ENCODE assay signal across 15 cellular contexts in the genomic region with DNA sequence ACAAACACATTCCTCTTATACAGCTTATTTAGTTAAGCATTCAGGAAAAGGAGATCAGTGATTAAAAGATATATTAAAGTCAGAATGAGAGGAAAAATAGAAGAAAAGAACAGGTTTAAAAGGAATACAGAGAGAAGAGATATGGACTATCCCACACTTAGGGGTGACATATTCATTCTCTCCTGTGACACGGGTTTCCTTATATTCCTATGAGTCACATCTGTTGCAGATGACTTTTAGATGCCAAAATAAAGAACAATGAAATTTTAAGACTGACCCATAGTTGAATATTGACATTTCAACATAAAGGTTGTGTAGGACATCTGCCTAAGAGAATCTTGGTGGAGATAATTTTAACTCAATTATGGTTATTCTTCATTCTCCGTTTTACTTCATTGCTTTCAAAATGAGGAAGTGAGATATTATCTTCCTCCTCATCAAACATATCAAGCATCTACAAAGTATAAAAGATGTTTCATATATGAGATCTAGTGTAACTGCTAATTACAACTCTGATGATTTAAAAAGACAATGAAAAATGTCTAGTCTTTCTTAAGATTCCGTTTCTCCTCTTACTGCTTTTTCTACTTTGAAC.
DNase-seq lines count a peak whose midpoint lies in the region; ATAC-seq and TF ChIP-seq lines count a peak whose summit lies in the region.
"Had no signal": no experiment of that assay in that cellular context is flagged by ENCODE, and none has a peak within 500 bp of the region (broad histone marks: within the 10 kb centered on the region; RNA-seq: fewer than 3 reads in every experiment).

No MANE protein-coding gene starts in this region.

- peak overlapping the region; percentile 25; the same call in 1 of the 2 replicates for H2AFZ ChIP-seq in GM23248

- DNase-seq in activated CD8-positive, alpha-beta T cell treated with anti-CD3 and anti-CD28 coated beads for 36 hours, result no peak
- DNase-seq in activated CD8-positive, alpha-beta T cell treated with anti-CD3 and anti-CD28 coated beads, Interleukin-2, amount 10 ng/mL, durations not matched to agents 7 days and 5 days, result no peak
- DNase-seq in GM23248, result no peak
- peak; percentile 4 for DNase-seq in NB4 (ENCODE audit: low read depth)
- no peak for DNase-seq in memory B cell (ENCODE audit: low spot score in 2 of 2)
- DNase-seq in ACHN, result no peak
- DNase-seq in superior temporal gyrus (ENCODE audit: extremely low spot score), result no peak
- no peak for DNase-seq in LoVo (ENCODE audit: low spot score)
- DNase-seq: activated CD4-positive, alpha-beta T cell treated with anti-CD3 and anti-CD28 coated beads, Interleukin-2, amount 10 ng/mL, durations not matched to agents 7 days and 5 days; activated naive CD4-positive, alpha-beta T cell treated with Interleukin-2 at 50 U/mL for 16 hours; EL; ovary; stimulated activated CD8-positive, alpha-beta memory T cell treated with anti-CD3 and anti-CD28 coated beads, Interleukin-4, amount 100 ng/mL, for 48 hours; T-cell had no signal

- no peak overlapping the region for H3K4me3 ChIP-seq in GM23248
- H3K4me3 ChIP-seq in NB4 (ENCODE audit: low read depth, low read length), result no peak overlapping the region
- H3K4me3 ChIP-seq: esophagus muscularis mucosa, ovary had no signal

- H3K9me2 ChIP-seq in GM23248 (ENCODE audit: insufficient read depth), result no peaks in the 10 kb centered on the region

- no peak overlapping the region for H3K4me3 Mint-ChIP-seq in activated CD8-positive, alpha-beta T cell treated with anti-CD3 and anti-CD28 coated beads for 36 hours
- no peak overlapping the region for H3K4me3 Mint-ChIP-seq in activated CD8-positive, alpha-beta T cell treated with anti-CD3 and anti-CD28 coated beads, Interleukin-2, amount 10 ng/mL, durations not matched to agents 7 days and 5 days
- no peak overlapping the region for H3K4me3 Mint-ChIP-seq in memory B cell
- H3K4me3 Mint-ChIP-seq: activated CD4-positive, alpha-beta T cell treated with anti-CD3 and anti-CD28 coated beads, Interleukin-2, amount 10 ng/mL, durations not matched to agents 7 days and 5 days; T-cell had no signal

- H3K27me3 Mint-ChIP-seq in activated CD8-positive, alpha-beta T cell treated with anti-CD3 and anti-CD28 coated beads for 36 hours, result no peaks in the 10 kb centered on the region
- H3K27me3 Mint-ChIP-seq in activated CD8-positive, alpha-beta T cell treated with anti-CD3 and anti-CD28 coated beads, Interleukin-2, amount 10 ng/mL, durations not matched to agents 7 days and 5 days (ENCODE audit: low read depth), result no peaks in the 10 kb centered on the region
- H3K27me3 Mint-ChIP-seq in memory B cell, result no peaks in the 10 kb centered on the region
- H3K27me3 Mint-ChIP-seq: activated CD4-positive, alpha-beta T cell treated with anti-CD3 and anti-CD28 coated beads, Interleukin-2, amount 10 ng/mL, durations not matched to agents 7 days and 5 days; T-cell had no signal

- ATAC-seq in activated CD8-positive, alpha-beta T cell treated with anti-CD3 and anti-CD28 coated beads for 36 hours, result peak; percentile 49
- no peak for ATAC-seq in activated CD8-positive, alpha-beta T cell treated with anti-CD3 and anti-CD28 coated beads, Interleukin-2, amount 10 ng/mL, durations not matched to agents 7 days and 5 days
- ATAC-seq in memory B cell (ENCODE audit: low read depth), result peak; percentile 61
- ATAC-seq: T-cell had no signal

- H3K36me3 Mint-ChIP-seq in activated CD8-positive, alpha-beta T cell treated with anti-CD3 and anti-CD28 coated beads for 36 hours (ENCODE audit: low read depth), result no peaks in the 10 kb centered on the region
- H3K36me3 Mint-ChIP-seq in activated CD8-positive, alpha-beta T cell treated with anti-CD3 and anti-CD28 coated beads, Interleukin-2, amount 10 ng/mL, durations not matched to agents 7 days and 5 days (ENCODE audit: low read depth), result no peaks in the 10 kb centered on the region
- no peaks in the 10 kb centered on the region for H3K36me3 Mint-ChIP-seq in memory B cell
- H3K36me3 Mint-ChIP-seq: T-cell had no signal

- no peak for TF ChIP-seq POLR2A in NB4 (IDR thresholded peaks at IDR 0.05; ENCODE audit: extremely low read depth, insufficient read length)

- H4K20me1 ChIP-seq in GM23248 (ENCODE audit: insufficient read depth), result no peaks in the 10 kb centered on the region

- WGBS in GM23248 (ENCODE audit: low coverage in 1 of 2, low lambda C conversion rate in 2 of 2, missing lambda C conversion rate in 2 of 2), 2 experiments, result 68 to 70% methylated on average over 3 of the region's 3 CpGs

- no peaks in the 10 kb centered on the region for H3K79me2 ChIP-seq in GM23248 (ENCODE audit: insufficient read depth)

- no peak overlapping the region for H3K9ac ChIP-seq in GM23248

- no peaks in the 10 kb centered on the region for H3K4me1 ChIP-seq in GM23248 (ENCODE audit: insufficient read depth)
- H3K4me1 ChIP-seq: esophagus muscularis mucosa had no signal

- no peak overlapping the region for H3K27ac ChIP-seq in GM23248
- H3K27ac ChIP-seq: esophagus muscularis mucosa, ovary had no signal

- H3K9me3 Mint-ChIP-seq in activated CD8-positive, alpha-beta T cell treated with anti-CD3 and anti-CD28 coated beads for 36 hours, result no peaks in the 10 kb centered on the region
- no peaks in the 10 kb centered on the region for H3K9me3 Mint-ChIP-seq in activated CD8-positive, alpha-beta T cell treated with anti-CD3 and anti-CD28 coated beads, Interleukin-2, amount 10 ng/mL, durations not matched to agents 7 days and 5 days (ENCODE audit: insufficient read depth)
- no peaks in the 10 kb centered on the region for H3K9me3 Mint-ChIP-seq in memory B cell
- H3K9me3 Mint-ChIP-seq: activated CD4-positive, alpha-beta T cell treated with anti-CD3 and anti-CD28 coated beads, Interleukin-2, amount 10 ng/mL, durations not matched to agents 7 days and 5 days had no signal

- H3K4me1 Mint-ChIP-seq in activated CD8-positive, alpha-beta T cell treated with anti-CD3 and anti-CD28 coated beads for 36 hours (ENCODE audit: low read depth), result no peaks in the 10 kb centered on the region
- H3K4me1 Mint-ChIP-seq in activated CD8-positive, alpha-beta T cell treated with anti-CD3 and anti-CD28 coated beads, Interleukin-2, amount 10 ng/mL, durations not matched to agents 7 days and 5 days (ENCODE audit: low read depth), result no peaks in the 10 kb centered on the region
- H3K4me1 Mint-ChIP-seq in memory B cell, result peaks cover 8% of the 10 kb centered on the region
- H3K4me1 Mint-ChIP-seq: activated CD4-positive, alpha-beta T cell treated with anti-CD3 and anti-CD28 coated beads, Interleukin-2, amount 10 ng/mL, durations not matched to agents 7 days and 5 days had no signal

- intact Hi-C loops in activated CD8-positive, alpha-beta T cell treated with anti-CD3 and anti-CD28 coated beads for 36 hours (cut with micrococcal nuclease), result no loop called here

- no peaks in the 10 kb centered on the region for H3K27me3 ChIP-seq in GM23248 (replicated peaks; ENCODE audit: insufficient read depth)
- H3K27me3 ChIP-seq: esophagus muscularis mucosa, ovary had no signal

- no peak overlapping the region for H3K27ac Mint-ChIP-seq in activated CD8-positive, alpha-beta T cell treated with anti-CD3 and anti-CD28 coated beads for 36 hours
- no peak overlapping the region for H3K27ac Mint-ChIP-seq in activated CD8-positive, alpha-beta T cell treated with anti-CD3 and anti-CD28 coated beads, Interleukin-2, amount 10 ng/mL, durations not matched to agents 7 days and 5 days
- H3K27ac Mint-ChIP-seq in memory B cell, result no peak overlapping the region
- H3K27ac Mint-ChIP-seq: activated CD4-positive, alpha-beta T cell treated with anti-CD3 and anti-CD28 coated beads, Interleukin-2, amount 10 ng/mL, durations not matched to agents 7 days and 5 days; T-cell had no signal

- H3K36me3 ChIP-seq in GM23248 (ENCODE audit: low read depth), result no peaks in the 10 kb centered on the region
- H3K36me3 ChIP-seq: esophagus muscularis mucosa, ovary had no signal

- no peaks in the 10 kb centered on the region for H3F3A ChIP-seq in GM23248 (ENCODE audit: insufficient read depth)

- H3K9me3 ChIP-seq in GM23248 (ENCODE audit: low read depth), result no peaks in the 10 kb centered on the region
- H3K9me3 ChIP-seq: ovary had no signal

- TF ChIP-seq CTCF in activated CD8-positive, alpha-beta T cell treated with anti-CD3 and anti-CD28 coated beads for 36 hours (IDR thresholded peaks at IDR 0.05), result no peak
- no peak for TF ChIP-seq CTCF in NB4 (IDR thresholded peaks at IDR 0.05; ENCODE audit: low read depth, low read length)

- in situ Hi-C loops in GM23248 (cut with MboI) (no loop called here), ACHN (cut with HindIII; ENCODE audit: low pct_ligation_motif_present, low pct_unique_long_range_greater_than_20kb, low sequenced_read_pairs) (no loop called here)

- POLR2A ChIA-PET in activated CD8-positive, alpha-beta T cell treated with anti-CD3 and anti-CD28 coated beads for 36 hours (lab: Charles Lee), result no interaction called here
- POLR2A ChIA-PET in activated CD8-positive, alpha-beta T cell treated with anti-CD3 and anti-CD28 coated beads, Interleukin-2, amount 10 ng/mL, durations not matched to agents 7 days and 5 days (lab: Charles Lee), result no interaction called here

- CTCF ChIA-PET in activated CD8-positive, alpha-beta T cell treated with anti-CD3 and anti-CD28 coated beads for 36 hours (lab: Charles Lee), result no interaction called here
- CTCF ChIA-PET in activated CD8-positive, alpha-beta T cell treated with anti-CD3 and anti-CD28 coated beads, Interleukin-2, amount 10 ng/mL, durations not matched to agents 7 days and 5 days (lab: Charles Lee), result no interaction called here

- no peak overlapping the region for H3K4me2 ChIP-seq in GM23248 (ENCODE audit: unreplicated experiment)
